21 cellular contexts compared by ENCODE assay signal in the genomic region with DNA sequence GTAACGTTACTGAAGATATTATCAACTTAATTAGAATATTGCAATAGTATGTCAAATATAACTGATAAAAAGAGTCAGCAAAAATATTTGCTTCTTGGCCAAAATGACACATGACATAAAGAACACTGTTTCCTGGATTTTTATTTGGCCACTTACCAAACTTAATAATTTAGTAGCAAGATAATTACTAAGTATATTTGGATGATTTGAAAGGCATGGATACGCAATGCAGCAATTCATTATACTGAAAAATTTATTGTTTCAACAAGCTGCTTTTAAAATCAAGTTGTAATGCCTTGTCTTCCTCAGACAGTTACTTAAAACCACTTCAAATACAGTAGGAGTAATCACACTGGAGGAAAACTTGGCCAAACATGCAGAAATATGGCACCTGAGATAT.
"Had no signal": no experiment of that assay in that cellular context is flagged by ENCODE, and none has a peak within 500 bp of the region (broad histone marks: within the 10 kb centered on the region; RNA-seq: fewer than 3 reads in every experiment).

No MANE protein-coding gene starts in this region.

- H3K27ac ChIP-seq: HL-60 had no signal

- H3K36me3 Mint-ChIP-seq: IgD-negative memory B cell had no signal

- DNase-seq: KBM-7, MV-4-11, NCI-H1048, NCI-H1105, NCI-H1436, NCI-H187, NCI-H2029, NCI-H2081 treated with DMSO at 0.1 percent for 48 hours, NCI-H2171, NCI-H226, NCI-H446 treated with DMSO at 0.1 percent for 48 hours, NCI-H510A treated with DMSO at 0.1 percent for 48 hours, NCI-H526, NCI-H82, Right ventricle myocardium superior, RPMI8226, SIG-M5, T-helper 2 cell had no signal

- H3K27ac Mint-ChIP-seq: IgD-negative memory B cell had no signal

- H3K27me3 Mint-ChIP-seq: IgD-negative memory B cell had no signal

- H3K4me3 Mint-ChIP-seq: IgD-negative memory B cell had no signal

- FAIRE-seq: HTR-8/SVneo had no signal

- H3K4me1 Mint-ChIP-seq: IgD-negative memory B cell had no signal
